31 cellular contexts compared by ENCODE assay signal in genomic region chr1:229845410-229846138, GRCh38.
DNase-seq lines count a peak whose midpoint lies in the region; ATAC-seq, FAIRE-seq and TF ChIP-seq lines count a peak whose summit lies in the region.
"Had no signal": no experiment of that assay in that cellular context is flagged by ENCODE, and none has a peak within 500 bp of the region (broad histone marks: within the 10 kb centered on the region; RNA-seq: fewer than 3 reads in every experiment).

No MANE protein-coding gene starts in this region.

- H3K27ac Mint-ChIP-seq in activated T-helper 17 cell treated with anti-CD3 and anti-CD28 coated beads, Interleukin-2, amount 50 U/mL, for 72 hours = no peak overlapping the region
- H3K27ac Mint-ChIP-seq: activated naive CD8-positive, alpha-beta T cell; naive thymus-derived CD4-positive, alpha-beta T cell had no signal

- H3K27me3 ChIP-seq in bronchial epithelial cell (ENCODE audit: control insufficient read depth, insufficient read depth, low read length) (no peaks in the 10 kb centered on the region), pancreas (no peaks in the 10 kb centered on the region)
- H3K27me3 ChIP-seq: BE2C, heart left ventricle, MG63, sigmoid colon, SJCRH30 had no signal

- H3K4me3 ChIP-seq in bronchial epithelial cell (ENCODE audit: low read depth, low read length) (no peak overlapping the region), pancreas (no peak overlapping the region)
- H3K4me3 ChIP-seq: heart left ventricle, MG63, sigmoid colon, SJCRH30, tibial artery had no signal

- H3K27ac ChIP-seq in C4-2B = peak overlapping the region; percentile 48; the same call in 1 of the 2 replicates
- no peak overlapping the region for H3K27ac ChIP-seq in pancreas
- H3K27ac ChIP-seq: neutrophil, SJCRH30 had no signal

- peaks cover 33% of the 10 kb centered on the region for H3K27me3 Mint-ChIP-seq in activated T-helper 17 cell treated with anti-CD3 and anti-CD28 coated beads, Interleukin-2, amount 50 U/mL, for 72 hours

- intact Hi-C loops in pancreas (cut with DNase I) = no loop called here

- no peaks in the 10 kb centered on the region for H3K9me3 Mint-ChIP-seq in activated T-helper 17 cell treated with anti-CD3 and anti-CD28 coated beads, Interleukin-2, amount 50 U/mL, for 72 hours
- H3K9me3 Mint-ChIP-seq: CD8-positive, alpha-beta memory T cell; naive thymus-derived CD4-positive, alpha-beta T cell had no signal

- 93 to 97% methylated on average over 4 of the region's 4 CpGs for WGBS in pancreas, 2 donors

- H3K36me3 ChIP-seq in bronchial epithelial cell (ENCODE audit: control insufficient read depth, insufficient read depth, low read length) (no peaks in the 10 kb centered on the region), pancreas (no peaks in the 10 kb centered on the region)
- H3K36me3 ChIP-seq: BE2C, heart left ventricle, MG63, neutrophil, sigmoid colon, SJCRH30, tibial artery had no signal

- ATAC-seq in pancreas (no peak), GM21390 (IDR thresholded peaks at IDR 0.05; ENCODE audit: unreplicated experiment) (no peak), GM21526 (IDR thresholded peaks at IDR 0.05; ENCODE audit: low FRiP score, unreplicated experiment) (no peak)
- no peak for ATAC-seq in activated T-helper 17 cell treated with anti-CD3 and anti-CD28 coated beads, Interleukin-2, amount 50 U/mL, for 72 hours (replicated peaks)
- ATAC-seq: naive thymus-derived CD4-positive, alpha-beta T cell had no signal

- no peaks in the 10 kb centered on the region for H3K9me3 ChIP-seq in pancreas
- H3K9me3 ChIP-seq: BE2C, heart left ventricle, MG63, neutrophil, sigmoid colon, SJCRH30, tibial artery had no signal

- no peaks in the 10 kb centered on the region for H3K36me3 Mint-ChIP-seq in activated T-helper 17 cell treated with anti-CD3 and anti-CD28 coated beads, Interleukin-2, amount 50 U/mL, for 72 hours (ENCODE audit: low read depth)
- H3K36me3 Mint-ChIP-seq: activated naive CD8-positive, alpha-beta T cell; naive thymus-derived CD4-positive, alpha-beta T cell had no signal

- H3K4me3 Mint-ChIP-seq in activated T-helper 17 cell treated with anti-CD3 and anti-CD28 coated beads, Interleukin-2, amount 50 U/mL, for 72 hours = no peak overlapping the region
- H3K4me3 Mint-ChIP-seq: activated naive CD8-positive, alpha-beta T cell; CD8-positive, alpha-beta memory T cell; naive thymus-derived CD4-positive, alpha-beta T cell had no signal

- peak; percentile 36 for FAIRE-seq in bronchial epithelial cell (lab: Jason Lieb, UNC)
- FAIRE-seq in pancreas (lab: Jason Lieb, UNC) = peak; percentile 39
- FAIRE-seq: GM12891, keratinocyte, RCC 7860 had no signal

- no peaks in the 10 kb centered on the region for H3K4me1 Mint-ChIP-seq in activated T-helper 17 cell treated with anti-CD3 and anti-CD28 coated beads, Interleukin-2, amount 50 U/mL, for 72 hours

- peak; percentile 43 for TF ChIP-seq CTCF in C4-2B (conservative IDR thresholded peaks at IDR 0.05)
- peak; percentile 27; the same call in 1 of the 2 replicates for TF ChIP-seq CTCF in LNCAP (IDR thresholded peaks at IDR 0.05)
- TF ChIP-seq CTCF in bronchial epithelial cell (IDR thresholded peaks at IDR 0.05; ENCODE audit: insufficient read depth, low read length, severe bottlenecking) = no peak
- TF ChIP-seq CTCF in pancreas (IDR thresholded peaks at IDR 0.05) = no peak

- DNase-seq in bronchial epithelial cell (ENCODE audit: low read depth) (no peak), pancreas (no peak), NCI-H187 (lab: John Stamatoyannopoulos, UW) (no peak)
- DNase-seq: ACHN; activated CD4-positive, alpha-beta T cell treated with anti-CD3 and anti-CD28 coated beads for 48 hours; activated CD8-positive, alpha-beta memory T cell treated with anti-CD3 and anti-CD28 coated beads for 24 hours; activated effector memory CD4-positive, alpha-beta T cell treated with Interleukin-2 at 50 U/mL for 16 hours; activated T-cell treated with anti-CD3 and anti-CD28 coated beads for 4 hours; CD8-positive, alpha-beta memory T cell; effector CD4-positive, alpha-beta T cell; heart left ventricle; left ventricle myocardium superior; MG63; naive thymus-derived CD4-positive, alpha-beta T cell; NCI-H2227 treated with DMSO at 0.1 percent for 48 hours; sigmoid colon; stimulated activated CD4-positive, alpha-beta T cell treated with anti-CD3 and anti-CD28 coated beads, Interleukin-4, amount 100 ng/mL, for 1 hour; T-helper 9 cell; tibial artery had no signal

- H3K4me1 ChIP-seq in pancreas = peaks cover 12 to 24% (median 17%) of the 10 kb centered on the region in 3 donors
- H3K4me1 ChIP-seq: SJCRH30 had no signal

Comparison
In these comparisons a context has a peak if more than half of its experiments do, and no peak if none do; other contexts are left out.
1. CTCF ChIP-seq: peak in C4-2B (single experiment) and LNCAP (single experiment); none in bronchial epithelial cell (single experiment) and pancreas (0 of 4).